23 cellular contexts compared by ENCODE assay signal in genomic region chrX:106038625-106039024, GRCh38. TPM values are rescaled to one million over a fixed set of nuclear protein-coding genes. Genes with fewer than 3 reads are reported as not detected.
A peak's percentile ranks its signal among the peaks of the same experiment; 100 is the strongest.
DNase-seq lines count a peak whose midpoint lies in the region; ATAC-seq, FAIRE-seq and TF ChIP-seq lines count a peak whose summit lies in the region.
"Had no signal": no experiment of that assay in that cellular context is flagged by ENCODE, and none has a peak within 500 bp of the region (broad histone marks: within the 10 kb centered on the region; RNA-seq: fewer than 3 reads in every experiment).

Gene SERPINA7, minus strand, starts transcription at chrX:106038727. Its CDS starts 1,669 bp downstream, at chrX:106037058.

- H3K79me2 ChIP-seq in hepatocyte (no peaks in the 10 kb centered on the region), HepG2 (ENCODE audit: insufficient read depth, low read length) (peaks cover 30% of the 10 kb centered on the region)

- POLR2A ChIA-PET in HepG2 (lab: Yijun Ruan, JAX), result interaction anchor here (1.1 to 1.8 kb wide), 5 partner anchors 9 to 61 kb away, joined by 3 to 8 read pairs (median 3); no protein-coding TSS in a partner anchor

- intact Hi-C loops in HepG2 (cut with micrococcal nuclease; ENCODE audit: unreplicated experiment) (no loop called here), mucosa of descending colon (cut with DNase I, micrococcal nuclease) (no loop called here)

- in situ Hi-C loops in HepG2 (cut with HindIII; ENCODE audit: extremely low pct_ligation_motif_present, low pct_unique_long_range_greater_than_20kb), result no loop called here

- no peak for TF ChIP-seq CTCF in hepatocyte (IDR thresholded peaks at IDR 0.05; ENCODE audit: poor library complexity)
- TF ChIP-seq CTCF in HepG2 (CRISPR knock-in tag; IDR thresholded peaks at IDR 0.05), result no peak
- TF ChIP-seq CTCF in mucosa of descending colon (IDR thresholded peaks at IDR 0.05), result no peak

- H2AFZ ChIP-seq in hepatocyte (no peak within 1 kb of the TSS), HepG2 (ENCODE audit: low read length) (peak within 1 kb of the TSS; percentile 42)
- H2AFZ ChIP-seq: GM23338 had no signal

- peak in 1 of 2 experiments; percentile 89; a peak in 2 of 4 replicates for TF ChIP-seq EP300 in HepG2 (IDR thresholded peaks at IDR 0.05; ENCODE audit: low read depth in 2 of 2, low read length in 2 of 2)
- TF ChIP-seq EP300 in HepG2 (CRISPR knock-in tag; IDR thresholded peaks at IDR 0.05; ENCODE audit: borderline replicate concordance), result peak; percentile 57; the same call in 1 of the 2 replicates

- H3K4me2 ChIP-seq in hepatocyte (peak within 1 kb of the TSS; percentile 44), HepG2 (ENCODE audit: low read depth, low read length) (peak within 1 kb of the TSS; percentile 83)
- H3K4me2 ChIP-seq: GM23338 had no signal

- H3K9me3 ChIP-seq in hepatocyte (ENCODE audit: low read depth) (no peaks in the 10 kb centered on the region), HepG2 (ENCODE audit: low read length) (no peaks in the 10 kb centered on the region), mucosa of descending colon (no peaks in the 10 kb centered on the region)

- BruUV-seq in HepG2 (replicated peaks; lab: Mats Ljungman, UMichigan), result no TSS peak

- peak in 1 of 2 experiments; percentile 39; a peak in 2 of 4 replicates for TF ChIP-seq POLR2A in HepG2 (IDR thresholded peaks at IDR 0.05; ENCODE audit: insufficient read depth in 1 of 2, low read depth in 2 of 2, low read length in 2 of 2)

- H3K4me1 ChIP-seq in hepatocyte (ENCODE audit: insufficient read depth), result no peaks in the 10 kb centered on the region
- H3K4me1 ChIP-seq in HepG2 (ENCODE audit: insufficient read depth, low read length), result peaks cover 57% of the 10 kb centered on the region
- H3K4me1 ChIP-seq in mucosa of descending colon (ENCODE audit: low read depth), result no peaks in the 10 kb centered on the region

- H3K36me3 ChIP-seq in hepatocyte (replicated peaks; ENCODE audit: insufficient read depth, low read depth) (no peaks in the 10 kb centered on the region), HepG2 (replicated peaks in 1 of 2; ENCODE audit: control insufficient read depth in 1 of 2, insufficient read depth in 2 of 2, low read length in 2 of 2) (peaks cover 3 to 17% of the 10 kb centered on the region in 2 experiments; a peak in 2 of 5 replicates), mucosa of descending colon (ENCODE audit: low read depth) (no peaks in the 10 kb centered on the region)

- H3K27ac ChIP-seq in hepatocyte, result no peak within 1 kb of the TSS
- peak within 1 kb of the TSS; percentile 86 for H3K27ac ChIP-seq in HepG2 (ENCODE audit: extremely low read length, insufficient read depth, low read length)

- H3K9me2 ChIP-seq in hepatocyte (replicated peaks; ENCODE audit: insufficient read depth), result no peaks in the 10 kb centered on the region

- no peaks in the 10 kb centered on the region for H4K20me1 ChIP-seq in hepatocyte (ENCODE audit: insufficient read depth, poor library complexity, severe bottlenecking)
- H4K20me1 ChIP-seq in HepG2 (ENCODE audit: insufficient read depth, low read length), result no peaks in the 10 kb centered on the region

- ATAC-seq in HepG2 (peak; percentile 92), mucosa of descending colon (peak; percentile 45), HG02870 (IDR thresholded peaks at IDR 0.05; ENCODE audit: unreplicated experiment) (no peak), GM19452 (IDR thresholded peaks at IDR 0.05; ENCODE audit: unreplicated experiment) (no peak), HG02763 (IDR thresholded peaks at IDR 0.05; ENCODE audit: unreplicated experiment) (no peak)
- ATAC-seq: GM23338, HCT116 had no signal

- CTCF ChIA-PET in HepG2 (lab: Yijun Ruan, JAX; ENCODE audit: low intra/inter-chr PET ratio, low total read pairs), result interaction anchor here (3.0 kb wide), 1 partner anchor 63 kb away, joined by 16 read pairs; no protein-coding TSS in a partner anchor

- H3K9ac ChIP-seq in HepG2 (ENCODE audit: insufficient read depth, low read depth, low read length), result peak within 1 kb of the TSS; percentile 64

- FAIRE-seq in HepG2 (lab: Jason Lieb, UNC), result peak; percentile 94
- FAIRE-seq: GM12892 had no signal

- H3K27me3 ChIP-seq in hepatocyte, result no peaks in the 10 kb centered on the region
- H3K27me3 ChIP-seq in HepG2 (ENCODE audit: control insufficient read depth in 1 of 2, insufficient read depth in 2 of 2, low read length in 2 of 2), result no peaks in the 10 kb centered on the region

- no peak for TF ChIP-seq RAD21 in HepG2 (CRISPR knock-in tag; IDR thresholded peaks at IDR 0.05)

- DNase-seq in hepatocyte (ENCODE audit: low spot score) (no peak), HepG2 (ENCODE audit: low spot score) (peak; percentile 89), mucosa of descending colon (peak in 1 of 3 donors; percentile 1), GM03348 (ENCODE audit: low spot score) (no peak)
- DNase-seq: C1 segment of cervical spinal cord; Calu3; CD4-positive, alpha-beta memory T cell; COR-L47; DMS53; DMS79 treated with DMSO at 0.1 percent for 48 hours; GF-D8; H9 had no signal

- H3K4me3 ChIP-seq in hepatocyte (no peak within 1 kb of the TSS), HepG2 (replicated peaks in 1 of 3; ENCODE audit: insufficient read depth in 1 of 3, low read depth in 2 of 3, low read length in 3 of 3) (peak within 1 kb of the TSS; percentile 65 to 75 (median 69)), mucosa of descending colon (no peak within 1 kb of the TSS)
- H3K4me3 ChIP-seq: GM23338 had no signal

TF ChIP-seq in HepG2, 621 proteins besides CTCF, POLR2A, EP300 and RAD21 (continues in another document):
- TF ChIP-seq MLX (CRISPR knock-in tag; IDR thresholded peaks at IDR 0.05), result 0 out of 2 replicates have a peak, but pooled peaks have one; percentile 34
- no peak for TF ChIP-seq TERF1 (CRISPR knock-in tag; IDR thresholded peaks at IDR 0.05)
- TF ChIP-seq ZNF878 (CRISPR knock-in tag; IDR thresholded peaks at IDR 0.05), result no peak
- TF ChIP-seq ATF1 (CRISPR knock-in tag; IDR thresholded peaks at IDR 0.05), result peak; percentile 43; the same call in 1 of the 2 replicates
- TF ChIP-seq ZFP1 (CRISPR knock-in tag; IDR thresholded peaks at IDR 0.05), result peak; percentile 24; the same call in 1 of the 2 replicates
- peak; percentile 92 for TF ChIP-seq SOX13 (IDR thresholded peaks at IDR 0.05)
- peak in 1 of 2 experiments; percentile 99; a peak in 2 of 4 replicates for TF ChIP-seq SOX13 (CRISPR knock-in tag; conservative IDR thresholded peaks at IDR 0.05 in 1 of 2, IDR thresholded peaks at IDR 0.05 in 1 of 2)
- TF ChIP-seq MNT (IDR thresholded peaks at IDR 0.05), result no peak
- TF ChIP-seq ZNF160 (CRISPR knock-in tag; IDR thresholded peaks at IDR 0.05), result no peak

RNA-seq across cellular contexts. Expression of gene SERPINA7, which starts in this region (rescaled TPM):
- 42.9 and 43.1 TPM in 2 replicates for total RNA-seq in hepatocyte
- 33.5 and 47.5 TPM in 2 replicates for polyA plus RNA-seq in hepatocyte
- 163 and 315 TPM in 2 replicates for total RNA-seq in HepG2 (2016; rRNA removed; fragmentation: Illumina TruSeq; extraction: Trizol)
- 32.6 and 34.0 TPM in 2 replicates for total RNA-seq in HepG2 (2016; cell fraction: cytosol; rRNA removed; fragmentation: Illumina TruSeq; extraction: Trizol; ENCODE audit: low read depth)
- total RNA-seq in HepG2 (2016; cell fraction: insoluble cytoplasmic fraction; rRNA removed; fragmentation: Illumina TruSeq; extraction: Trizol), result 165 and 313 TPM in 2 replicates
- total RNA-seq in HepG2 (2016; cell fraction: membrane; rRNA removed; fragmentation: Illumina TruSeq; extraction: Trizol), result 53.2 and 56.6 TPM in 2 replicates
- total RNA-seq in HepG2 (2016; cell fraction: nucleus; rRNA removed; fragmentation: Illumina TruSeq; extraction: Trizol), result 236 and 293 TPM in 2 replicates
- polyA plus RNA-seq in HepG2 (2011; rRNA removed), result 421 and 456 TPM in 2 replicates
- polyA plus RNA-seq in HepG2 (2011; cell fraction: cytosol; rRNA removed), result 227 and 362 TPM in 2 replicates
- polyA plus RNA-seq in HepG2 (2011; cell fraction: nucleus; rRNA removed), result 85.5 and 105 TPM in 2 replicates
- 205 and 227 TPM in 2 replicates for polyA plus RNA-seq in HepG2 (2012)
- polyA plus RNA-seq in HepG2 (2016; cell fraction: cytosol; fragmentation: Illumina TruSeq; extraction: Trizol; ENCODE audit: low read depth), result 30.7 and 31.3 TPM in 2 replicates
- polyA plus RNA-seq in HepG2 (2016; cell fraction: insoluble cytoplasmic fraction; fragmentation: Illumina TruSeq; extraction: Trizol; ENCODE audit: low read depth), result 136 and 151 TPM in 2 replicates
- 37.3 and 38.5 TPM in 2 replicates for polyA plus RNA-seq in HepG2 (2016; cell fraction: membrane; fragmentation: Illumina TruSeq; extraction: Trizol; ENCODE audit: low read depth)
- polyA plus RNA-seq in HepG2 (2016; cell fraction: nucleus; fragmentation: Illumina TruSeq; extraction: Trizol; ENCODE audit: insufficient read depth, low read depth), result 307 and 332 TPM in 2 replicates
- polyA minus RNA-seq in HepG2 (2011; rRNA and poly(A)+ RNA removed; ENCODE audit: low replicate concordance), result 0.09 and 190 TPM in 2 replicates
- polyA minus RNA-seq in HepG2 (2011; cell fraction: cytosol; rRNA and poly(A)+ RNA removed), result 136 and 164 TPM in 2 replicates
- polyA minus RNA-seq in HepG2 (2011; cell fraction: nucleus; rRNA and poly(A)+ RNA removed), result 81.8 and 124 TPM in 2 replicates
- total RNA-seq in mucosa of descending colon, result not detected
- total RNA-seq: A172; A673; Calu3; CD4-positive, alpha-beta memory T cell; G401; GM23338; H4; H9 had no signal
- polyA plus RNA-seq: BJ; CD4-positive, alpha-beta memory T cell; GM23338 had no signal

Comparison
In these comparisons a context has a peak if more than half of its experiments do, and no peak if none do; other contexts are left out.
1. RNA of gene SERPINA7 (total RNA-seq): 32.6 to 315 TPM in HepG2 and 42.9 to 43.1 TPM in hepatocyte; not detected in mucosa of descending colon; every median in the first group is over 10 times any median in the second.
2. Peak in ATAC-seq in mucosa of descending colon; RNA of the gene not detected or under 1 TPM.
3. H3K4me3 ChIP-seq: peak in HepG2 (3 of 3); none in hepatocyte (single experiment) and mucosa of descending colon (single experiment).